15 cellular contexts compared by ENCODE assay signal in the genomic region with DNA sequence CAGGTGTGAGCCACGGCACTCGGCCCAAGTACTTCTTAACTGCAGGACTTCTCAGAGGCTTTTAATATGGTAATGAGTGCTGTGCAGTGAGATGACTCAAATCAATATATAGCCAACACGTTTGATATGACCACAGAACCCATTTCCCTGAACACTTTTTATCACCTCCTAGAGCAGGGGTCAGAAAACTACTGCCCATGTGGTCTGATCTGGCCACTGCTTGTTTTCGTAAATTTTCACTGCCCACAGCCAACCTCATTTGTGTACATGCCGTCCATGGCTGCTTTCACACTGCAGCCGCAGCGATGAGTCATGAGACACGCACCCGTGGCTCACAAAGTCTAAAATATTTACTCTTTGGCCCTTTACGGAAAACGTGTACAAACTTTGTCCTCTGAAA.
DNase-seq lines count a peak whose midpoint lies in the region; ATAC-seq and TF ChIP-seq lines count a peak whose summit lies in the region.
"Had no signal": no experiment of that assay in that cellular context is flagged by ENCODE, and none has a peak within 500 bp of the region (broad histone marks: within the 10 kb centered on the region; RNA-seq: fewer than 3 reads in every experiment).

No MANE protein-coding gene starts in this region.

- H3K4me1 ChIP-seq in PC-3 (ENCODE audit: insufficient read depth, low read length): peaks cover 16% of the 10 kb centered on the region
- peaks cover 13% of the 10 kb centered on the region for H3K4me1 ChIP-seq in left ventricle myocardium inferior

- no peak overlapping the region for H3K9ac ChIP-seq in PC-3 (ENCODE audit: low read length)
- H3K9ac ChIP-seq: KMS-11 had no signal

- no peaks in the 10 kb centered on the region for H3K79me2 ChIP-seq in PC-3 (ENCODE audit: low read length)

- POLR2A ChIA-PET in PC-3 (lab: Charles Lee; ENCODE audit: unreplicated experiment): no interaction called here

- H3F3A ChIP-seq in PC-3 (ENCODE audit: low read length, unreplicated experiment): no peaks in the 10 kb centered on the region

- H3K27me3 ChIP-seq in PC-3 (ENCODE audit: low read length) (peaks cover 12% of the 10 kb centered on the region), left ventricle myocardium inferior (ENCODE audit: low read depth) (no peaks in the 10 kb centered on the region)
- H3K27me3 ChIP-seq: heart right ventricle, suprapubic skin had no signal

- H3K36me3 ChIP-seq in PC-3 (ENCODE audit: low read depth, low read length) (no peaks in the 10 kb centered on the region), left ventricle myocardium inferior (no peaks in the 10 kb centered on the region)
- H3K36me3 ChIP-seq: heart right ventricle, suprapubic skin had no signal

- intact Hi-C loops in PC-3 (cut with micrococcal nuclease): loop anchor here (2.0 kb wide), 1 partner anchor 465 kb away; no protein-coding TSS in a partner anchor
- intact Hi-C loops in left ventricle myocardium inferior (cut with micrococcal nuclease): loop anchor here (10.0 kb wide), 1 partner anchor 465 kb away; no protein-coding TSS in a partner anchor
- intact Hi-C loops in left ventricle myocardium superior (cut with micrococcal nuclease): loop anchor here (10.0 kb wide), 1 partner anchor 465 kb away; no protein-coding TSS in a partner anchor

- no peak for TF ChIP-seq CTCF in GM12865 (IDR thresholded peaks at IDR 0.05; ENCODE audit: insufficient read depth, low read depth, low read length, missing control alignments)
- no peak for TF ChIP-seq CTCF in PC-3 (conservative IDR thresholded peaks at IDR 0.05; ENCODE audit: low read depth, low read length)
- TF ChIP-seq CTCF in epithelial cell of esophagus (IDR thresholded peaks at IDR 0.05; ENCODE audit: insufficient read depth, low read depth, low read length, missing control alignments): no peak
- no peak for TF ChIP-seq CTCF in left ventricle myocardium inferior (IDR thresholded peaks at IDR 0.05; ENCODE audit: borderline replicate concordance)

- H3K4me2 ChIP-seq in PC-3 (ENCODE audit: low read length): peak overlapping the region; percentile 29; the same call in 1 of the 2 replicates
- H3K4me2 ChIP-seq: KMS-11 had no signal

- DNase-seq in GM12865 (ENCODE audit: low read depth) (peak; percentile 44), PC-3 (peak; percentile 66), epithelial cell of esophagus (ENCODE audit: low read depth) (peak; percentile 15), renal cortical epithelial cell (ENCODE audit: low read depth) (peak; percentile 93), left ventricle myocardium inferior (no peak), left ventricle myocardium superior (no peak)
- DNase-seq: CD4-positive, alpha-beta memory T cell; GOT3; heart right ventricle; NCI-H2081 treated with DMSO at 0.1 percent for 48 hours; psoas muscle had no signal

- no peaks in the 10 kb centered on the region for H3K9me3 ChIP-seq in PC-3 (ENCODE audit: low read length)
- H3K9me3 ChIP-seq in left ventricle myocardium inferior (replicated peaks): no peaks in the 10 kb centered on the region
- H3K9me3 ChIP-seq: heart right ventricle, psoas muscle, suprapubic skin had no signal

- H3K27ac ChIP-seq in PC-3 (ENCODE audit: low read length): no peak overlapping the region
- H3K27ac ChIP-seq in left ventricle myocardium inferior (replicated peaks): no peak overlapping the region
- H3K27ac ChIP-seq: heart right ventricle, KMS-11, psoas muscle, suprapubic skin had no signal

- peak; percentile 45; the same call in 1 of the 2 replicates for ATAC-seq in PC-3
- no peak for ATAC-seq in HG03457 (IDR thresholded peaks at IDR 0.05; ENCODE audit: unreplicated experiment)
- no peak for ATAC-seq in left ventricle myocardium superior
- ATAC-seq in GM18870 (IDR thresholded peaks at IDR 0.05; ENCODE audit: unreplicated experiment): no peak
- ATAC-seq: heart right ventricle, psoas muscle had no signal

- H4K20me1 ChIP-seq in PC-3 (ENCODE audit: low read length): no peaks in the 10 kb centered on the region

- no peaks in the 10 kb centered on the region for H3K9me2 ChIP-seq in PC-3 (replicated peaks; ENCODE audit: low read length)

- CTCF ChIA-PET in PC-3 (lab: Charles Lee): no interaction called here

- H3K4me3 ChIP-seq in GM12865 (ENCODE audit: low read depth, low read length) (no peak overlapping the region), PC-3 (ENCODE audit: low read length) (no peak overlapping the region), epithelial cell of esophagus (ENCODE audit: low read length) (no peak overlapping the region), left ventricle myocardium inferior (no peak overlapping the region)
- H3K4me3 ChIP-seq: heart right ventricle, psoas muscle, suprapubic skin had no signal

- H2AFZ ChIP-seq in PC-3 (ENCODE audit: low read length): no peak overlapping the region

- no TSS peak for BruUV-seq in PC-3 (replicated peaks; lab: Mats Ljungman, UMichigan)

Comparison
In these comparisons a context has a peak if more than half of its experiments do, and no peak if none do; other contexts are left out.
1. DNase-seq: peak in GM12865 (single experiment), PC-3 (single experiment), epithelial cell of esophagus (single experiment) and renal cortical epithelial cell (single experiment); none in left ventricle myocardium inferior (single experiment) and left ventricle myocardium superior (single experiment).